28 cellular contexts compared by ENCODE assay signal in the genomic region with DNA sequence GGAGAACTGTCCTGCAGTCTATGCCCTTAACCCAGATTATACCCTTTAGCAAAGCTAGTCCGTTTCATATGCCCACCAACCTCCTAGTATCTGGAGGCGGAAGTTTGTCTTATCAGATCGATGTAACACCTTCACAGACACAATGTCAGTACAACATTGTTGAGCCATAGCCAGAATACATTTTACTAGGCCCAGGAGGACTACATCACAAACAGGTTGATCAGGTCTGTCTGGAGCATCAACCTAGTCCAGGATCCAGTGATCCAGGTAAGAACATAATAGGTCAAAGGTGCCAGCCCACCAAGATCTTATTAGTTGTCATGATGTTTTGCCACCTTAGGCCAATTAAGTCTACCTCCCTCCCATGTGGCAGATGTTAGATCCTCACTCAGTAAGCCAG. TPM values are rescaled to one million over a fixed set of nuclear protein-coding genes. Genes with fewer than 3 reads are reported as not detected.
A peak's percentile ranks its signal among the peaks of the same experiment; 100 is the strongest.
DNase-seq lines count a peak whose midpoint lies in the region; ATAC-seq and TF ChIP-seq lines count a peak whose summit lies in the region.
"Had no signal": no experiment of that assay in that cellular context is flagged by ENCODE, and none has a peak within 500 bp of the region (broad histone marks: within the 10 kb centered on the region; RNA-seq: fewer than 3 reads in every experiment).

No MANE protein-coding gene starts in this region.

- TF ChIP-seq CTCF in PC-3 (conservative IDR thresholded peaks at IDR 0.05; ENCODE audit: low read depth, low read length): no peak
- TF ChIP-seq CTCF in type B pancreatic cell (conservative IDR thresholded peaks at IDR 0.05): no peak

- peaks cover 17% of the 10 kb centered on the region for H3K4me1 Mint-ChIP-seq in activated naive CD8-positive, alpha-beta T cell (ENCODE audit: low read depth)
- peaks cover 21% of the 10 kb centered on the region for H3K4me1 Mint-ChIP-seq in activated naive CD8-positive, alpha-beta T cell treated with anti-CD3 and anti-CD28 coated beads, Interleukin-2, amount 50 U/mL, for 24 hours
- H3K4me1 Mint-ChIP-seq in type B pancreatic cell (ENCODE audit: unreplicated experiment): peaks cover 12% of the 10 kb centered on the region

- H3K79me2 ChIP-seq in PC-3 (ENCODE audit: low read length): peaks cover 28% of the 10 kb centered on the region

- no peaks in the 10 kb centered on the region for H4K20me1 ChIP-seq in PC-3 (ENCODE audit: low read length)
- H4K20me1 ChIP-seq: BLaER1 treated with 17β-estradiol and CSF1 and Interleukin-3, amounts not matched to agents 10 nM and 100 nM had no signal

- no peaks in the 10 kb centered on the region for H3K27me3 ChIP-seq in PC-3 (ENCODE audit: low read length)
- H3K27me3 ChIP-seq: BLaER1 treated with 17β-estradiol and CSF1 and Interleukin-3, amounts not matched to agents 10 nM and 100 nM had no signal

- CTCF ChIA-PET in PC-3 (lab: Charles Lee): no interaction called here

- 0 out of 2 replicates have a peak overlapping the region, but pooled peaks have one; percentile 11 for H3K4me2 ChIP-seq in PC-3 (ENCODE audit: low read length)
- H3K4me2 ChIP-seq: BLaER1 treated with 17β-estradiol and CSF1 and Interleukin-3, amounts not matched to agents 10 nM and 100 nM; GM23338 had no signal

- no peak overlapping the region for H3K27ac Mint-ChIP-seq in activated naive CD8-positive, alpha-beta T cell
- H3K27ac Mint-ChIP-seq in activated naive CD8-positive, alpha-beta T cell treated with anti-CD3 and anti-CD28 coated beads, Interleukin-2, amount 50 U/mL, for 24 hours: no peak overlapping the region
- no peak overlapping the region for H3K27ac Mint-ChIP-seq in type B pancreatic cell
- H3K27ac Mint-ChIP-seq: GM23338 had no signal

- H3K4me1 ChIP-seq in PC-3 (ENCODE audit: insufficient read depth, low read length): peaks cover 23% of the 10 kb centered on the region

- H3K27me3 Mint-ChIP-seq in activated naive CD8-positive, alpha-beta T cell: no peaks in the 10 kb centered on the region
- no peaks in the 10 kb centered on the region for H3K27me3 Mint-ChIP-seq in activated naive CD8-positive, alpha-beta T cell treated with anti-CD3 and anti-CD28 coated beads, Interleukin-2, amount 50 U/mL, for 24 hours
- peaks cover 7% of the 10 kb centered on the region for H3K27me3 Mint-ChIP-seq in type B pancreatic cell
- H3K27me3 Mint-ChIP-seq: CD8-positive, alpha-beta memory T cell had no signal

- H3K9ac ChIP-seq in PC-3 (ENCODE audit: low read length): no peak overlapping the region
- H3K9ac ChIP-seq: BLaER1 treated with 17β-estradiol and CSF1 and Interleukin-3, amounts not matched to agents 10 nM and 100 nM had no signal

- intact Hi-C loops in PC-3 (cut with micrococcal nuclease): no loop called here

- BruUV-seq in PC-3 (replicated peaks; lab: Mats Ljungman, UMichigan): no TSS peak

- ATAC-seq in activated naive CD8-positive, alpha-beta T cell treated with anti-CD3 and anti-CD28 coated beads, Interleukin-2, amount 50 U/mL, for 24 hours: no peak
- ATAC-seq in PC-3: no peak
- ATAC-seq in left lobe of liver: no peak
- ATAC-seq: GM12878, GM23338 had no signal

- no peak overlapping the region for H2AFZ ChIP-seq in PC-3 (ENCODE audit: low read length)
- H2AFZ ChIP-seq: GM23338 had no signal

- H3K4me3 ChIP-seq in PC-3 (ENCODE audit: low read length): no peak overlapping the region
- H3K4me3 ChIP-seq: BLaER1 treated with 17β-estradiol and CSF1 and Interleukin-3, amounts not matched to agents 10 nM and 100 nM; GM12878; GM23338; HAP-1 had no signal

- no peaks in the 10 kb centered on the region for H3F3A ChIP-seq in PC-3 (ENCODE audit: low read length, unreplicated experiment)

- no peaks in the 10 kb centered on the region for H3K9me3 ChIP-seq in PC-3 (ENCODE audit: low read length)
- H3K9me3 ChIP-seq: HAP-1 had no signal

- peak overlapping the region; percentile 3 for H3K4me3 Mint-ChIP-seq in activated naive CD8-positive, alpha-beta T cell
- no peak overlapping the region for H3K4me3 Mint-ChIP-seq in activated naive CD8-positive, alpha-beta T cell treated with anti-CD3 and anti-CD28 coated beads, Interleukin-2, amount 50 U/mL, for 24 hours
- peak overlapping the region; percentile 60 for H3K4me3 Mint-ChIP-seq in type B pancreatic cell
- H3K4me3 Mint-ChIP-seq: GM23338 had no signal

- no peaks in the 10 kb centered on the region for H3K9me2 ChIP-seq in PC-3 (replicated peaks; ENCODE audit: low read length)

- DNase-seq in activated naive CD8-positive, alpha-beta T cell treated with anti-CD3 and anti-CD28 coated beads, Interleukin-2, amount 50 U/mL, for 24 hours: no peak
- peak; percentile 54 for DNase-seq in PC-3
- peak; percentile 7 for DNase-seq in left lobe of liver (ENCODE audit: low spot score)
- no peak for DNase-seq in type B pancreatic cell (ENCODE audit: extremely low spot score, unreplicated experiment)
- DNase-seq in SHP77 (lab: John Stamatoyannopoulos, UW): no peak
- DNase-seq in NCI-H2227 treated with DMSO at 0.1 percent for 48 hours (lab: John Stamatoyannopoulos, UW): no peak
- DNase-seq in mesenteric fat pad (ENCODE audit: low spot score): no peak
- DNase-seq: CD8-positive, alpha-beta memory T cell; DMS 273 treated with DMSO at 0.1 percent for 48 hours; DMS79; EL; GDM1; NCI-H1092 treated with DMSO at 0.1 percent for 48 hours; NCI-H1436; NCI-H187 treated with DMSO at 0.1 percent for 48 hours; NCI-H446 treated with DMSO at 0.1 percent for 48 hours; NCI-H526; Right ventricle myocardium superior; RPMI8226 had no signal

- POLR2A ChIA-PET in PC-3 (lab: Charles Lee; ENCODE audit: unreplicated experiment): no interaction called here

- peaks cover 5% of the 10 kb centered on the region; the same call in 1 of the 2 replicates for H3K36me3 ChIP-seq in PC-3 (ENCODE audit: low read depth, low read length)

- peaks cover 20% of the 10 kb centered on the region for H3K36me3 Mint-ChIP-seq in activated naive CD8-positive, alpha-beta T cell
- H3K36me3 Mint-ChIP-seq in activated naive CD8-positive, alpha-beta T cell treated with anti-CD3 and anti-CD28 coated beads, Interleukin-2, amount 50 U/mL, for 24 hours (ENCODE audit: low read depth): peaks cover 21% of the 10 kb centered on the region
- H3K36me3 Mint-ChIP-seq in type B pancreatic cell: peaks cover 22% of the 10 kb centered on the region

- no peaks in the 10 kb centered on the region for H3K9me3 Mint-ChIP-seq in activated naive CD8-positive, alpha-beta T cell (ENCODE audit: low read depth)
- peaks cover 5% of the 10 kb centered on the region for H3K9me3 Mint-ChIP-seq in activated naive CD8-positive, alpha-beta T cell treated with anti-CD3 and anti-CD28 coated beads, Interleukin-2, amount 50 U/mL, for 24 hours
- peaks cover 4% of the 10 kb centered on the region for H3K9me3 Mint-ChIP-seq in type B pancreatic cell
- H3K9me3 Mint-ChIP-seq: CD8-positive, alpha-beta memory T cell had no signal

- 0 out of 2 replicates have a peak overlapping the region, but pooled peaks have one; percentile 16 for H3K27ac ChIP-seq in PC-3 (ENCODE audit: low read length)
- H3K27ac ChIP-seq: BLaER1 treated with 17β-estradiol and CSF1 and Interleukin-3, amounts not matched to agents 10 nM and 100 nM had no signal

RNA-seq across cellular contexts. Expression of a gene that starts 2.0 kb away (rescaled TPM):
- total RNA-seq in PC-3 (2014; rRNA removed) (42.2 and 51.4 TPM in 2 replicates), left lobe of liver (8.6 TPM), type B pancreatic cell (ENCODE audit: low replicate concordance) (28.8 and 33.6 TPM in 2 replicates), mesenteric fat pad (22.1 TPM)

RNA-seq across cellular contexts. Expression of a gene that starts 40.8 kb away (rescaled TPM):
- total RNA-seq in PC-3 (2014; rRNA removed) (17.5 and 30.4 TPM in 2 replicates), left lobe of liver (6.5 TPM), type B pancreatic cell (ENCODE audit: low replicate concordance) (26.1 and 30.9 TPM in 2 replicates), mesenteric fat pad (14.8 TPM)

RNA-seq across cellular contexts. Expression of a gene that starts 44.9 kb away (rescaled TPM):
- total RNA-seq in PC-3 (2014; rRNA removed): not detected in 2 replicates
- not detected for total RNA-seq in left lobe of liver
- total RNA-seq in type B pancreatic cell (ENCODE audit: low replicate concordance): not detected in 2 replicates
- total RNA-seq in mesenteric fat pad: not detected
- total RNA-seq: A172; CD8-positive, alpha-beta memory T cell; HT-29; M059J; Right ventricle myocardium superior; SK-MEL-5 had no signal

Comparison
In these comparisons a context has a peak if more than half of its experiments do, and no peak if none do; other contexts are left out.
1. DNase-seq: peak in PC-3 (single experiment) and left lobe of liver (single experiment); none in activated naive CD8-positive, alpha-beta T cell treated with anti-CD3 and anti-CD28 coated beads, Interleukin-2, amount 50 U/mL, for 24 hours (single experiment), type B pancreatic cell (single experiment), SHP77 (0 of 2), NCI-H2227 treated with DMSO at 0.1 percent for 48 hours (single experiment) and mesenteric fat pad (single experiment).